ENCODE assay signal across 11 cellular contexts in genomic region chr2:9311488-9311887, GRCh38.
DNase-seq lines count a peak whose midpoint lies in the region; ATAC-seq, FAIRE-seq and TF ChIP-seq lines count a peak whose summit lies in the region.
"Had no signal": no experiment of that assay in that cellular context is flagged by ENCODE, and none has a peak within 500 bp of the region (broad histone marks: within the 10 kb centered on the region; RNA-seq: fewer than 3 reads in every experiment).

No MANE protein-coding gene starts in this region.

- no peak for TF ChIP-seq EP300 in A549 (IDR thresholded peaks at IDR 0.05)

- FAIRE-seq in A549 (lab: Jason Lieb, UNC) (no peak), RCC 7860 (lab: Jason Lieb, UNC) (peak; percentile 91)

- no peak for DNase-seq in A549 (ENCODE audit: low read depth in 1 of 2, low spot score in 1 of 2)
- peak; percentile 92 for DNase-seq in RCC 7860 (ENCODE audit: low spot score)
- no peak for DNase-seq in activated CD4-positive, alpha-beta T cell treated with anti-CD3 and anti-CD28 coated beads, Interleukin-2, amount 50 U/mL, for 48 hours
- no peak for DNase-seq in OCI-M1 (lab: John Stamatoyannopoulos, UW)
- no peak for DNase-seq in activated CD8-positive, alpha-beta memory T cell treated with anti-CD3 and anti-CD28 coated beads, Interleukin-2, amount 50 U/mL, for 4 hours
- no peak for DNase-seq in activated naive CD4-positive, alpha-beta T cell treated with anti-CD3 and anti-CD28 coated beads, Interleukin-2, amount 50 U/mL, for 16 hours
- DNase-seq: NCI-H2171 treated with DMSO at 0.1 percent for 48 hours had no signal

- peak overlapping the region; percentile 64 for H3K4me2 ChIP-seq in A549
- H3K4me2 ChIP-seq: BLaER1 had no signal

- POLR2A ChIA-PET in A549 (lab: Yijun Ruan, JAX), result no interaction called here

- H3K36me3 ChIP-seq in muscle layer of colon (ENCODE audit: insufficient read depth, low read length), result no peaks in the 10 kb centered on the region
- H3K36me3 ChIP-seq: ovary had no signal

- H3K4me1 ChIP-seq in A549 (peaks cover 55% of the 10 kb centered on the region), muscle layer of colon (ENCODE audit: insufficient read depth, low read length) (peaks cover 67% of the 10 kb centered on the region)

- no peak for TF ChIP-seq POLR2A in A549 (IDR thresholded peaks at IDR 0.05; ENCODE audit: low read length)

- ATAC-seq in A549 (peak in 1 of 2 experiments; percentile 13; a peak in 2 of 6 replicates), esophagus mucosa (peak; percentile 62)

- peak overlapping the region; percentile 41 for H3K9ac ChIP-seq in muscle layer of colon (ENCODE audit: low read length)

- H3K27ac ChIP-seq in A549, result peak overlapping the region; percentile 67 to 86
- peak overlapping the region; percentile 77 for H3K27ac ChIP-seq in muscle layer of colon (ENCODE audit: low read depth, low read length)

- TF ChIP-seq RAD21 in A549 (conservative IDR thresholded peaks at IDR 0.05 in 1 of 2, IDR thresholded peaks at IDR 0.05 in 1 of 2), result no peak

- H3K27me3 ChIP-seq in muscle layer of colon (ENCODE audit: control insufficient read depth in 1 of 2, insufficient read depth in 2 of 2, low read length in 2 of 2), result no peaks in the 10 kb centered on the region
- H3K27me3 ChIP-seq: BLaER1, ovary had no signal

- H3K9me3 ChIP-seq in A549 (no peaks in the 10 kb centered on the region), muscle layer of colon (ENCODE audit: low read length) (no peaks in the 10 kb centered on the region)
- H3K9me3 ChIP-seq: BLaER1, ovary had no signal

- H3K4me3 ChIP-seq in A549, result no peak overlapping the region
- H3K4me3 ChIP-seq in muscle layer of colon (ENCODE audit: low read depth in 1 of 2, low read length in 2 of 2), result peak overlapping the region in 1 of 2 donors; percentile 17
- H3K4me3 ChIP-seq: BLaER1, ovary had no signal

- TF ChIP-seq CTCF in A549 (IDR thresholded peaks at IDR 0.05), result no peak

- 86% methylated on average over 12 of the region's 12 CpGs for WGBS in A549 (ENCODE audit: missing lambda C conversion rate)

- CTCF ChIA-PET in A549 (lab: Yijun Ruan, JAX), result interaction anchor here (1.2 to 4.0 kb wide), 6 partner anchors 11 to 106 kb away, joined by 3 to 24 read pairs (median 7); partner anchors contain the start of gene ASAP2

TF ChIP-seq in A549, 52 proteins besides CTCF, POLR2A, EP300 and RAD21:
- no peak for TF ChIP-seq EHF (CRISPR knock-in tag; IDR thresholded peaks at IDR 0.05)
